ENCODE assay signal across 8 cellular contexts in the genomic region with DNA sequence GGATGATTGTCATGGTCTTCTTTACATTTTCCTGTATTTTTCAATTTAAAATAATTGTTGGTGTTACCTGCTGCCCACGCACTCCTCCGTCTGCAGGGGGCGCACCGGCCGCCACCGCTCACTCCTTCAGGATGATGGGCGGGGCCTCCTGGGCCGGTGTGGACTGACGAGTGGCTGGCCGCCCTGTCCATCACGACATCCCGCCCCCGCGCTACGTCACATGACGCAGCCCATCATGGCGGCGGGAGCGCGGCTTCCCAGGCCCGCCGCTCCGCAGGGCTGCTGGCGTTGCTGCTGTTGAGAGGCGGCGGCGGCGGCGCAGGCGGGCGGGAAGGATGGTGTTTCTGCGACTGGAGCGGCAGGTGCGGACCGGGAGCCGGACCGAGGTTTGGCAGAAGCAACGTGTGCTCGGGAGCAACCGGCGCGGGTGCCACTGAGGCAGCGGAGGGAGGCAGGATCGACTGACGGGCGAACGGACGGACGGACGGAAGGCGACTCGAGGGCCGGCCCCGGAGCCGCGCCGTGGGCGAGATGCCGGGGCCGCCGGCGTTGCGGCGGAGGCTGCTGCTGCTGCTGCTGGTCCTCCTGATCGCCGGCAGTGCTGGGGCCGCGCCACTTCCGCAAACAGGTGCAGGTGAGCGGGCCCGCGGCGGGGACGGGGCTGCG. TPM values are rescaled to one million over a fixed set of nuclear protein-coding genes. Genes with fewer than 3 reads are reported as not detected.
DNase-seq lines count a peak whose midpoint lies in the region; ATAC-seq and TF ChIP-seq lines count a peak whose summit lies in the region.

A gene (plus strand): TSS at position 216 of the 666 bp plus-strand sequence. CDS start 316 bp downstream, at position 532.

- H3K36me3 ChIP-seq in right lobe of liver, result no peaks in the 10 kb centered on the region

- TF ChIP-seq CTCF in right lobe of liver (IDR thresholded peaks at IDR 0.05), result peak; percentile 95 to 98 (median 96)

- no peaks in the 10 kb centered on the region for H3K9me3 ChIP-seq in right lobe of liver

- H3K4me3 ChIP-seq in right lobe of liver, result peak within 1 kb of the TSS; percentile 97 to 98 (median 98)

- H3K27ac ChIP-seq in right lobe of liver, result peak within 1 kb of the TSS; percentile 67 to 81 (median 77)

- DNase-seq in CD1c-positive myeloid dendritic cell (ENCODE audit: extremely low spot score) (peak; percentile 97), NCI-H774 (lab: John Stamatoyannopoulos, UW) (peak; percentile 87), dermis microvascular lymphatic vessel endothelial cell (ENCODE audit: low read depth in 2 of 2) (peak; percentile 72 to 93), right lobe of liver (peak; percentile 95 to 96 (median 96))
- DNase-seq in activated CD4-positive, alpha-beta T cell treated with anti-CD3 and anti-CD28 coated beads, Interleukin-2, amount 50 U/mL, for 4 hours, result peak; percentile 95 to 97
- DNase-seq in stimulated activated CD4-positive, alpha-beta T cell treated with anti-CD3 and anti-CD28 coated beads, Interleukin-4, amount 100 ng/mL, for 4 hours, result peak; percentile 94 to 98

- TF ChIP-seq POLR2A in right lobe of liver (IDR thresholded peaks at IDR 0.05), result peak; percentile 90

- no peaks in the 10 kb centered on the region for H3K27me3 ChIP-seq in right lobe of liver

- peaks cover 0 to 29% (median 11%) of the 10 kb centered on the region in 4 donors for H3K4me1 ChIP-seq in right lobe of liver

- intact Hi-C loops in right lobe of liver (cut with DNase I), result loop anchor here (10.0 kb wide), 2 partner anchors 48 to 82 kb away; no protein-coding TSS in a partner anchor

- 4% methylated on average over 15 of the region's 75 CpGs for WGBS in right lobe of liver (ENCODE audit: insufficient coverage, low coverage, low lambda C conversion rate, missing lambda C conversion rate)

- peak; percentile 100 for ATAC-seq in GM19351 (IDR thresholded peaks at IDR 0.05; ENCODE audit: unreplicated experiment)
- peak; percentile 100 for ATAC-seq in HG03521 (IDR thresholded peaks at IDR 0.05; ENCODE audit: unreplicated experiment)
- ATAC-seq in right lobe of liver, result peak; percentile 98 to 100 (median 99)

RNA-seq across cellular contexts. Expression of the gene that starts here (rescaled TPM):
- total RNA-seq in dermis microvascular lymphatic vessel endothelial cell (6.3 and 8.6 TPM in 2 replicates), right lobe of liver (10 to 100 TPM in 5 of 6 experiments, 1 to 10 TPM in 1; 9.4 to 16.7 (median 13.9) TPM)

Comparison
In these comparisons a context has a peak if more than half of its experiments do, and no peak if none do; other contexts are left out.
1. Peak in every context shown above with its lines: DNase-seq, ATAC-seq, H3K4me3 ChIP-seq and H3K27ac ChIP-seq.